Comparison of ENCODE assay signal across 27 cellular contexts in the genomic region with DNA sequence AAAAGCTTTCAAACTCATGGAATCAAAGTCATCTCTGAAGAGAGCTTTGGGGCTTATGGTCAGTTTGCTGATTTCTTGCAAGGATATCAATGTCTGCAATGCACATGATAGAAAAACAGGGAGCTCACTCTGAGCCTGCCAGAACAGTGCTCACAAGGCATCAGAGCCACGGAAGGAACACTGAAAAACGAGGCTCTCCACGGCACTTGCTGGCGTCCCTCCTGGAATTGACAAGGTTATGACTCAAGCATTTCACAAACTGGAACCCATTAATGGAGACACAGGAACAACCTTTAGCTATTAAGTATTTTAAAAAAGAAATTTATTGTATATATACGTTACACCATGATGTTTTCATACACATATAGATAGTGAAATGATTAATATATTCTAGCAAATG.
"Had no signal": no experiment of that assay in that cellular context is flagged by ENCODE, and none has a peak within 500 bp of the region (broad histone marks: within the 10 kb centered on the region; RNA-seq: fewer than 3 reads in every experiment).

No MANE protein-coding gene starts in this region.

- H3K36me3 Mint-ChIP-seq: mesothelial cell of epicardium; naive B cell; natural killer cell; neural progenitor cell; stimulated activated memory B cell treated with anti-CD40 and anti-IgM and Interleukin-4, amounts not matched to agents 10 μg/mL and 1 μg/mL and 100 μg/mL, for 72 hours had no signal

- H3K27me3 Mint-ChIP-seq: naive B cell; progenitor cell of endocrine pancreas; stimulated activated memory B cell treated with anti-CD40 and anti-IgM and Interleukin-4, amounts not matched to agents 10 μg/mL and 1 μg/mL and 100 μg/mL, for 72 hours; stimulated activated naive CD8-positive, alpha-beta T cell treated with anti-CD3 and anti-CD28 coated beads, Interleukin-15, amount 100 ng/mL, for 72 hours had no signal

- H3K9me3 Mint-ChIP-seq: mesothelial cell of epicardium; nephron progenitor cell; neural progenitor cell; stimulated activated memory B cell treated with anti-CD40 and anti-IgM and Interleukin-4, amounts not matched to agents 10 μg/mL and 1 μg/mL and 100 μg/mL, for 72 hours; stimulated activated naive CD8-positive, alpha-beta T cell treated with anti-CD3 and anti-CD28 coated beads, Interleukin-15, amount 100 ng/mL, for 72 hours had no signal

- H2AFZ ChIP-seq: neural progenitor cell, parathyroid adenoma had no signal

- H3K27me3 ChIP-seq: neural progenitor cell, neutrophil, right atrium auricular region, right lobe of liver, tibial nerve, upper lobe of left lung, vagina had no signal

- H3K4me1 Mint-ChIP-seq: mesothelial cell of epicardium; naive B cell; natural killer cell; neural progenitor cell; stimulated activated memory B cell treated with anti-CD40 and anti-IgM and Interleukin-4, amounts not matched to agents 10 μg/mL and 1 μg/mL and 100 μg/mL, for 72 hours; stimulated activated naive CD8-positive, alpha-beta T cell treated with anti-CD3 and anti-CD28 coated beads, Interleukin-15, amount 100 ng/mL, for 72 hours had no signal

- H3K4me1 ChIP-seq: left ventricle myocardium inferior, neural progenitor cell, parathyroid adenoma, right atrium auricular region, right lobe of liver, tibial nerve, upper lobe of left lung, vagina had no signal

- H3K4me3 ChIP-seq: left ventricle myocardium inferior, lung, neural progenitor cell, right atrium auricular region, right lobe of liver, smooth muscle cell, tibial nerve, upper lobe of left lung, vagina had no signal

- DNase-seq: islet precursor cell; left ventricle myocardium inferior; mesendoderm; naive B cell; natural killer cell; nephron progenitor cell; occipital lobe; right lobe of liver; stimulated activated CD4-positive, alpha-beta T cell treated with anti-CD3 and anti-CD28 coated beads, Interleukin-1b, Interleukin-23, amount 100 ng/mL, for 48 hours; stimulated activated CD4-positive, alpha-beta T cell treated with anti-CD3 and anti-CD28 coated beads, Interleukin-2, amount 100 ng/mL, for 48 hours; stimulated activated CD4-positive, alpha-beta T cell treated with anti-CD3 and anti-CD28 coated beads, Interleukin-4, amount 100 ng/mL, for 4 hours; stimulated activated CD8-positive, alpha-beta memory T cell treated with anti-CD3 and anti-CD28 coated beads, Interleukin-4, amount 100 ng/mL, for 48 hours; stimulated activated naive CD4-positive, alpha-beta T cell treated with Interleukin-2 at 50 U/mL for 16 hours; stimulated activated naive CD8-positive, alpha-beta T cell treated with anti-CD3 and anti-CD28 coated beads, Interleukin-15, amount 100 ng/mL, for 72 hours; substantia nigra; upper lobe of left lung had no signal

- ATAC-seq: natural killer cell; right lobe of liver; stimulated activated naive CD8-positive, alpha-beta T cell treated with anti-CD3 and anti-CD28 coated beads, Interleukin-15, amount 100 ng/mL, for 72 hours had no signal

- H3K9me3 ChIP-seq: neutrophil, right lobe of liver, tibial nerve, upper lobe of left lung, vagina had no signal

- H3K4me2 ChIP-seq: neural progenitor cell, smooth muscle cell had no signal

- H3K4me3 Mint-ChIP-seq: mesothelial cell of epicardium; naive B cell; natural killer cell; nephron progenitor cell; neural progenitor cell; stimulated activated memory B cell treated with anti-CD40 and anti-IgM and Interleukin-4, amounts not matched to agents 10 μg/mL and 1 μg/mL and 100 μg/mL, for 72 hours; stimulated activated naive CD8-positive, alpha-beta T cell treated with anti-CD3 and anti-CD28 coated beads, Interleukin-15, amount 100 ng/mL, for 72 hours had no signal

- H3K36me3 ChIP-seq: left ventricle myocardium inferior, neural progenitor cell, neutrophil, right atrium auricular region, right lobe of liver, tibial nerve, upper lobe of left lung, vagina had no signal

- H3K27ac Mint-ChIP-seq: mesothelial cell of epicardium; naive B cell; natural killer cell; nephron progenitor cell; neural progenitor cell; progenitor cell of endocrine pancreas; stimulated activated memory B cell treated with anti-CD40 and anti-IgM and Interleukin-4, amounts not matched to agents 10 μg/mL and 1 μg/mL and 100 μg/mL, for 72 hours; stimulated activated naive CD8-positive, alpha-beta T cell treated with anti-CD3 and anti-CD28 coated beads, Interleukin-15, amount 100 ng/mL, for 72 hours had no signal

- H3K9ac ChIP-seq: neural progenitor cell, parathyroid adenoma had no signal

- H3K27ac ChIP-seq: left ventricle myocardium inferior, neural progenitor cell, neutrophil, parathyroid adenoma, right atrium auricular region, right lobe of liver, tibial nerve, upper lobe of left lung, vagina had no signal

- H3K79me2 ChIP-seq: parathyroid adenoma had no signal
